1 cellular context compared by ENCODE assay signal in genomic region chr18:9928646-9929259, GRCh38.
A peak's percentile ranks its signal among the peaks of the same experiment; 100 is the strongest.
TF ChIP-seq lines count a peak whose summit lies in the region.

No MANE protein-coding gene starts in this region.

TF ChIP-seq in HCT116, 20 proteins besides CTCF, POLR2A, EP300 and RAD21:
- TF ChIP-seq ZFX (IDR thresholded peaks at IDR 0.05) = no peak
- peak; percentile 22; the same call in 1 of the 2 replicates for TF ChIP-seq FOSL1 (IDR thresholded peaks at IDR 0.05; ENCODE audit: low read depth)
TF ChIP-seq in HCT116: peak in this region for 1.
